17 cellular contexts compared by ENCODE assay signal in genomic region chr2:44546469-44547127, GRCh38.
A peak's percentile ranks its signal among the peaks of the same experiment; 100 is the strongest.
DNase-seq lines count a peak whose midpoint lies in the region; ATAC-seq lines count a peak whose summit lies in the region.
"Had no signal": no experiment of that assay in that cellular context is flagged by ENCODE, and none has a peak within 500 bp of the region (broad histone marks: within the 10 kb centered on the region; RNA-seq: fewer than 3 reads in every experiment).

No MANE protein-coding gene starts in this region.

- DNase-seq in NCI-H1092 treated with DMSO at 0.1 percent for 48 hours (lab: John Stamatoyannopoulos, UW) (peak; percentile 11), NCI-H1092 (lab: John Stamatoyannopoulos, UW) (no peak), NCI-H2227 treated with DMSO at 0.1 percent for 48 hours (lab: John Stamatoyannopoulos, UW) (peak; percentile 20), myocyte (ENCODE audit: low read depth) (peak; percentile 55), 8988T (no peak)
- DNase-seq: activated CD4-positive, alpha-beta T cell treated with anti-CD3 and anti-CD28 coated beads for 48 hours; activated effector memory CD4-positive, alpha-beta T cell treated with Interleukin-2 at 50 U/mL for 16 hours; Caco-2; hippocampal formation; mammary epithelial cell; NCI-H345; posterior cingulate gyrus; RPMI8226 had no signal

- ATAC-seq in GM21786 (IDR thresholded peaks at IDR 0.05; ENCODE audit: unreplicated experiment): peak; percentile 39
- ATAC-seq in GM21529 (IDR thresholded peaks at IDR 0.05; ENCODE audit: unreplicated experiment): no peak
- no peak for ATAC-seq in GM21825 (IDR thresholded peaks at IDR 0.05; ENCODE audit: unreplicated experiment)
- ATAC-seq: natural killer cell treated with Interleukin-12 subunit alpha and Interleukin-12 subunit beta and Interleukin-15 and Interleukin-18, amount 100 ng/mL, for 72 hours had no signal

Comparison
In these comparisons a context has a peak if more than half of its experiments do, and no peak if none do; other contexts are left out.
1. DNase-seq: peak in NCI-H1092 treated with DMSO at 0.1 percent for 48 hours (single experiment), NCI-H2227 treated with DMSO at 0.1 percent for 48 hours (single experiment) and myocyte (single experiment); none in NCI-H1092 (single experiment) and 8988T (single experiment).